2 cellular contexts compared by ENCODE assay signal in genomic region chr20:537983-538382, GRCh38.
TF ChIP-seq lines count a peak whose summit lies in the region.

No MANE protein-coding gene starts in this region.

TF ChIP-seq in HepG2, 621 proteins besides CTCF, POLR2A, EP300 and RAD21 (continues in another document):
- TF ChIP-seq CBFB (CRISPR knock-in tag; IDR thresholded peaks at IDR 0.05) (no peak), ZNF460 (CRISPR knock-in tag; IDR thresholded peaks at IDR 0.05; ENCODE audit: borderline replicate concordance) (peak; percentile 73; the same call in 1 of the 2 replicates), BORCS8-MEF2B (CRISPR knock-in tag; IDR thresholded peaks at IDR 0.05) (no peak), SNRNP70 (IDR thresholded peaks at IDR 0.05; ENCODE audit: low read depth, low read length) (no peak), ZNF563 (CRISPR knock-in tag; IDR thresholded peaks at IDR 0.05) (no peak), MTA3 (CRISPR knock-in tag; IDR thresholded peaks at IDR 0.05) (no peak), ZFP36L2 (CRISPR knock-in tag; IDR thresholded peaks at IDR 0.05) (0 out of 2 replicates have a peak, but pooled peaks have one; percentile 60), FOXA3 (CRISPR knock-in tag; IDR thresholded peaks at IDR 0.05) (no peak), HIVEP1 (CRISPR knock-in tag; IDR thresholded peaks at IDR 0.05) (no peak), PHB2 (IDR thresholded peaks at IDR 0.05; ENCODE audit: partially characterized antibody) (no peak), ZNF644 (CRISPR knock-in tag; IDR thresholded peaks at IDR 0.05; ENCODE audit: low read depth) (no peak), TFE3 (CRISPR knock-in tag; IDR thresholded peaks at IDR 0.05) (no peak), ZGPAT (CRISPR knock-in tag; IDR thresholded peaks at IDR 0.05) (no peak), SCMH1 (CRISPR knock-in tag; IDR thresholded peaks at IDR 0.05; ENCODE audit: borderline replicate concordance) (no peak), PHF5A (CRISPR knock-in tag; IDR thresholded peaks at IDR 0.05; ENCODE audit: low read depth, unreplicated experiment) (no peak), ZNF546 (CRISPR knock-in tag; conservative IDR thresholded peaks at IDR 0.05) (no peak), ZNF317 (CRISPR knock-in tag; IDR thresholded peaks at IDR 0.05) (peak; percentile 34; the same call in 1 of the 2 replicates), RFX3 (CRISPR knock-in tag; IDR thresholded peaks at IDR 0.05) (no peak), RARA (CRISPR knock-in tag; IDR thresholded peaks at IDR 0.05) (no peak), THAP9 (CRISPR knock-in tag; IDR thresholded peaks at IDR 0.05; ENCODE audit: borderline replicate concordance) (no peak), TIGD3 (CRISPR knock-in tag; IDR thresholded peaks at IDR 0.05; ENCODE audit: borderline replicate concordance) (no peak), SRSF4 (IDR thresholded peaks at IDR 0.05; ENCODE audit: low read depth, low read length, poor library complexity, severe bottlenecking) (no peak), MIXL1 (CRISPR knock-in tag; IDR thresholded peaks at IDR 0.05) (no peak), SOX13 (IDR thresholded peaks at IDR 0.05) (no peak), SOX13 (CRISPR knock-in tag; conservative IDR thresholded peaks at IDR 0.05 in 1 of 2, IDR thresholded peaks at IDR 0.05 in 1 of 2) (no peak), PLSCR1 (CRISPR knock-in tag; IDR thresholded peaks at IDR 0.05; ENCODE audit: borderline replicate concordance) (no peak)

TF ChIP-seq in K562, 482 proteins besides CTCF, POLR2A, EP300 and RAD21:
- TF ChIP-seq EHMT2 (IDR thresholded peaks at IDR 0.05) (no peak), RBFOX2 (IDR thresholded peaks at IDR 0.05; ENCODE audit: low read depth, low read length) (0 out of 2 replicates have a peak, but pooled peaks have one; percentile 17), NRF1 (conservative IDR thresholded peaks at IDR 0.05 in 1 of 2, IDR thresholded peaks at IDR 0.05 in 1 of 2) (no peak), ZNF354B (CRISPR knock-in tag; IDR thresholded peaks at IDR 0.05) (no peak)
TF ChIP-seq in K562: peak in this region for 1.
